10 cellular contexts compared by ENCODE assay signal in the genomic region with DNA sequence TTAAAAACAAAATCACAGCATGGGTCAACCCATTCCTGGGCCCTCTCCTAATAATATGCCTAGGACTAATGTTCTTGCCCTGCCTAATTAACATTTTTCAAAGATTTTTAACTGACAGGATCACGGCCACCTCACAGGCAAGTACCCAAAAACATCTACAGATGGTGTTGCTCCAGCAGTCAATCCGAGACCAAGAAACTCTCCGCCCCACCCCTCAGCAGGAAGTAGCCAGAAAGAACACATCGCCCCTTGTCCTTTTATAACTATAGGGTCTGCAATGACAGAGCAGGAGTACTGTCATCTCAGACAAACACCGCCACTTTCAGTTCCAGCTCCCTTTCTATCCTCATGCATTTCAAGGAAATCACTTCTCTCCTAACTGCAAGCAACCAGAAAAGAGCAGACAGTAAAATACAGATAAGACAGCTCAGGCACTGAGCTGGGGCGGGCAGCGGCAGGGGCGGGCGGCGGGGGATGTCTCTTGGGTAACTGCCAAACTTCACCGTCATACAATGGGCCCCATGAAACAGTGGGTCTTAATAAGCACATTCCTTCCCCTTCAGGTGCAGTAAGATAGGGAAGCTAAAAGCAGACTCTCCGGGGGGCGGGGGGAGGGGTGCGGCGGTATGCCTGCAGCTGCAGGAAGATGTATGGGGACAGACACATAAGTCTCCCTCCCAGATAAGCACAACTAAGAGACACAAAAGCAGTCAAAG.
DNase-seq lines count a peak whose midpoint lies in the region; ATAC-seq and TF ChIP-seq lines count a peak whose summit lies in the region.
"Had no signal": no experiment of that assay in that cellular context is flagged by ENCODE, and none has a peak within 500 bp of the region (broad histone marks: within the 10 kb centered on the region; RNA-seq: fewer than 3 reads in every experiment).

No MANE protein-coding gene starts in this region.

- H3K9ac ChIP-seq in endodermal cell (ENCODE audit: extremely low read depth, low read length, poor library complexity, severe bottlenecking), result no peak overlapping the region

- H3K9me3 ChIP-seq in cardiac muscle cell (ENCODE audit: low read depth) (no peaks in the 10 kb centered on the region), right atrium auricular region (peaks cover 0 to 11% of the 10 kb centered on the region in 2 donors), OCI-LY7 (ENCODE audit: low read length) (peaks cover 11% of the 10 kb centered on the region; the same call in 1 of the 2 replicates), endodermal cell (ENCODE audit: control insufficient read depth, low read length) (peaks cover 6% of the 10 kb centered on the region)

- H3K27ac ChIP-seq in cardiac muscle cell (peak overlapping the region; percentile 78), right atrium auricular region (no peak overlapping the region), OCI-LY7 (ENCODE audit: low read depth, low read length, poor library complexity, severe bottlenecking) (peak overlapping the region; percentile 98), endodermal cell (ENCODE audit: low read depth, low read length) (no peak overlapping the region)

- CTCF ChIA-PET in OCI-LY7 (lab: Charles Lee; ENCODE audit: unreplicated experiment), result no interaction called here
- CTCF ChIA-PET in MCF 10A (lab: Yijun Ruan, JAX), result no interaction called here

- intact Hi-C loops in OCI-LY7 (cut with micrococcal nuclease; ENCODE audit: unreplicated experiment) (loop anchor here (2.0 to 10.0 kb wide), 3 partner anchors 66 to 282 kb away; a partner anchor contains a TSS), MCF 10A (cut with micrococcal nuclease) (no loop called here), posterior vena cava (cut with DNase I) (no loop called here)

- POLR2A ChIA-PET in OCI-LY7 (lab: Charles Lee), result interaction anchor here (0.6 to 1.4 kb wide), 4 partner anchors 18 to 572 kb away, joined by 3 read pairs; no protein-coding TSS in a partner anchor
- POLR2A ChIA-PET in MCF 10A (lab: Yijun Ruan, JAX), result no interaction called here

- peaks cover 9% of the 10 kb centered on the region for H3K4me1 Mint-ChIP-seq in endodermal cell
- peaks cover 11% of the 10 kb centered on the region for H3K4me1 Mint-ChIP-seq in stimulated activated memory B cell treated with anti-CD40 and anti-IgM and Interleukin-4, amounts not matched to agents 10 μg/mL and 1 μg/mL and 100 μg/mL, for 72 hours
- no peaks in the 10 kb centered on the region for H3K4me1 Mint-ChIP-seq in MCF 10A (ENCODE audit: insufficient read depth, unreplicated experiment)

- peaks cover 50% of the 10 kb centered on the region for H3K9me3 Mint-ChIP-seq in endodermal cell
- H3K9me3 Mint-ChIP-seq in stimulated activated memory B cell treated with anti-CD40 and anti-IgM and Interleukin-4, amounts not matched to agents 10 μg/mL and 1 μg/mL and 100 μg/mL, for 72 hours, result no peaks in the 10 kb centered on the region
- peaks cover 8% of the 10 kb centered on the region for H3K9me3 Mint-ChIP-seq in MCF 10A (ENCODE audit: unreplicated experiment)

- H3K27me3 Mint-ChIP-seq in endodermal cell (ENCODE audit: insufficient read depth) (no peaks in the 10 kb centered on the region), MCF 10A (ENCODE audit: insufficient read depth, unreplicated experiment) (no peaks in the 10 kb centered on the region)
- no peaks in the 10 kb centered on the region for H3K27me3 Mint-ChIP-seq in stimulated activated memory B cell treated with anti-CD40 and anti-IgM and Interleukin-4, amounts not matched to agents 10 μg/mL and 1 μg/mL and 100 μg/mL, for 72 hours

- peak overlapping the region; percentile 23 for H3K4me3 Mint-ChIP-seq in endodermal cell
- peak overlapping the region; percentile 57 for H3K4me3 Mint-ChIP-seq in stimulated activated memory B cell treated with anti-CD40 and anti-IgM and Interleukin-4, amounts not matched to agents 10 μg/mL and 1 μg/mL and 100 μg/mL, for 72 hours
- no peak overlapping the region for H3K4me3 Mint-ChIP-seq in MCF 10A (ENCODE audit: unreplicated experiment)

- WGBS in endodermal cell (ENCODE audit: insufficient coverage in 1 of 2, insufficient read length in 1 of 2), 2 experiments, result 56% methylated on average over 12 of the region's 15 CpGs; no CpG with 5 or more reads in 1 of the 2 experiments

- DNase-seq in cardiac muscle cell (ENCODE audit: low read depth in 1 of 2, low spot score in 1 of 2) (peak; percentile 25 to 49), right atrium auricular region (ENCODE audit: low spot score) (no peak), OCI-LY7 (ENCODE audit: low spot score) (peak; percentile 85), endodermal cell (peak; percentile 59), MCF 10A (ENCODE audit: unreplicated experiment) (no peak), NCI-H128 (lab: John Stamatoyannopoulos, UW; ENCODE audit: unreplicated experiment) (no peak), posterior vena cava (ENCODE audit: low spot score) (no peak)
- DNase-seq: T-helper 9 cell had no signal

- peak overlapping the region; percentile 84 for H2AFZ ChIP-seq in OCI-LY7 (ENCODE audit: low read length)

- peaks cover 11% of the 10 kb centered on the region for H3K4me1 ChIP-seq in cardiac muscle cell (ENCODE audit: low read depth)
- H3K4me1 ChIP-seq in right atrium auricular region, result no peaks in the 10 kb centered on the region
- peaks cover 31% of the 10 kb centered on the region for H3K4me1 ChIP-seq in OCI-LY7 (ENCODE audit: insufficient read depth, low read length, poor library complexity, severe bottlenecking)
- H3K4me1 ChIP-seq in endodermal cell (ENCODE audit: control insufficient read depth, insufficient read depth, low read length), result no peaks in the 10 kb centered on the region

- H3K9me2 ChIP-seq in OCI-LY7 (ENCODE audit: insufficient read depth, low read length), result no peaks in the 10 kb centered on the region

- BruUV-seq in OCI-LY7 (replicated peaks; lab: Mats Ljungman, UMichigan), result no TSS peak
- no TSS peak for BruUV-seq in MCF 10A (replicated peaks; lab: Mats Ljungman, UMichigan)

- peak overlapping the region; percentile 6 for H3K4me3 ChIP-seq in cardiac muscle cell
- H3K4me3 ChIP-seq in right atrium auricular region, result peak overlapping the region in 1 of 2 donors; percentile 12
- peak overlapping the region; percentile 64 for H3K4me3 ChIP-seq in OCI-LY7 (ENCODE audit: low read depth, low read length, poor library complexity, severe bottlenecking)
- H3K4me3 ChIP-seq in endodermal cell (ENCODE audit: low read length), result no peak overlapping the region
- H3K4me3 ChIP-seq: lung had no signal

- TF ChIP-seq CTCF in cardiac muscle cell (IDR thresholded peaks at IDR 0.05; ENCODE audit: low read depth, low read length) (no peak), right atrium auricular region (IDR thresholded peaks at IDR 0.05) (no peak), OCI-LY7 (conservative IDR thresholded peaks at IDR 0.05; ENCODE audit: low read length) (0 out of 2 replicates have a peak, but pooled peaks have one; percentile 18), endodermal cell (conservative IDR thresholded peaks at IDR 0.05) (no peak), MCF 10A (IDR thresholded peaks at IDR 0.05; ENCODE audit: unreplicated experiment) (no peak)

- peak overlapping the region; percentile 67 for H3K4me2 ChIP-seq in OCI-LY7 (ENCODE audit: low read length)

- H3K36me3 Mint-ChIP-seq in endodermal cell (ENCODE audit: low read depth) (no peaks in the 10 kb centered on the region), MCF 10A (ENCODE audit: insufficient read depth, unreplicated experiment) (no peaks in the 10 kb centered on the region)
- H3K36me3 Mint-ChIP-seq in stimulated activated memory B cell treated with anti-CD40 and anti-IgM and Interleukin-4, amounts not matched to agents 10 μg/mL and 1 μg/mL and 100 μg/mL, for 72 hours, result no peaks in the 10 kb centered on the region

- no peaks in the 10 kb centered on the region for H4K20me1 ChIP-seq in OCI-LY7 (ENCODE audit: insufficient read depth, low read length)

- no peaks in the 10 kb centered on the region for H3K27me3 ChIP-seq in cardiac muscle cell
- no peaks in the 10 kb centered on the region for H3K27me3 ChIP-seq in right atrium auricular region
- no peaks in the 10 kb centered on the region for H3K27me3 ChIP-seq in endodermal cell (ENCODE audit: control insufficient read depth, insufficient read depth, low read length, poor library complexity, severe bottlenecking)

- ATAC-seq in stimulated activated memory B cell treated with anti-CD40 and anti-IgM and Interleukin-4, amounts not matched to agents 10 μg/mL and 1 μg/mL and 100 μg/mL, for 72 hours, result no peak

- H3K36me3 ChIP-seq in cardiac muscle cell (no peaks in the 10 kb centered on the region), right atrium auricular region (no peaks in the 10 kb centered on the region), OCI-LY7 (ENCODE audit: insufficient read depth, low read length) (peaks cover 5% of the 10 kb centered on the region; the same call in 1 of the 2 replicates), endodermal cell (ENCODE audit: control insufficient read depth, insufficient read depth, low read length) (no peaks in the 10 kb centered on the region)

- no peaks in the 10 kb centered on the region for H3K79me2 ChIP-seq in OCI-LY7 (ENCODE audit: insufficient read depth, low read depth, low read length)

- H3K27ac Mint-ChIP-seq in endodermal cell, result peak overlapping the region; percentile 13
- no peak overlapping the region for H3K27ac Mint-ChIP-seq in stimulated activated memory B cell treated with anti-CD40 and anti-IgM and Interleukin-4, amounts not matched to agents 10 μg/mL and 1 μg/mL and 100 μg/mL, for 72 hours
- H3K27ac Mint-ChIP-seq in MCF 10A (ENCODE audit: low read depth, unreplicated experiment), result no peak overlapping the region

Comparison
In these comparisons a context has a peak if more than half of its experiments do, and no peak if none do; other contexts are left out.
1. DNase-seq: peak in cardiac muscle cell (2 of 2), OCI-LY7 (single experiment) and endodermal cell (single experiment); none in right atrium auricular region (single experiment), MCF 10A (single experiment), NCI-H128 (single experiment) and posterior vena cava (single experiment).
2. H3K27ac ChIP-seq: peak in cardiac muscle cell (single experiment) and OCI-LY7 (single experiment); none in right atrium auricular region (0 of 2) and endodermal cell (single experiment).